34 cellular contexts compared by ENCODE assay signal in genomic region chrX:95950679-95951078, GRCh38.
"Had no signal": no experiment of that assay in that cellular context is flagged by ENCODE, and none has a peak within 500 bp of the region (broad histone marks: within the 10 kb centered on the region; RNA-seq: fewer than 3 reads in every experiment).

No MANE protein-coding gene starts in this region.

- H3K4me2 ChIP-seq: PC-9 had no signal

- H2AFZ ChIP-seq: PC-9 had no signal

- FAIRE-seq: RCC 7860 had no signal

- H3K9me3 ChIP-seq: MG63 had no signal

- H3K4me3 ChIP-seq: MG63, PC-9 had no signal

- H3K36me3 ChIP-seq: brain microvascular endothelial cell, MG63 had no signal

- H3K27ac ChIP-seq: brain microvascular endothelial cell, PC-9, VCaP had no signal

- ATAC-seq: activated CD8-positive, alpha-beta memory T cell treated with anti-CD3 and anti-CD28 coated beads, Interleukin-2, amount 10 ng/mL, durations not matched to agents 7 days and 5 days; activated naive CD8-positive, alpha-beta T cell treated with anti-CD3 and anti-CD28 coated beads, Interleukin-2, amount 50 U/mL, for 24 hours had no signal

- DNase-seq: activated B cell treated with CpG ODN at 0.5 μM for 24 hours; activated CD4-positive, alpha-beta memory T cell treated with anti-CD3 and anti-CD28 coated beads for 36 hours; activated CD4-positive, alpha-beta T cell treated with anti-CD3 and anti-CD28 coated beads for 4 hours; activated CD4-positive, alpha-beta T cell treated with anti-CD3 and anti-CD28 coated beads, Interleukin-2, amount 50 U/mL, for 1 hour; activated CD4-positive, CD25-positive, alpha-beta regulatory T cell treated with anti-CD3 and anti-CD28 coated beads, Interleukin-2, amount 50 U/mL, for 72 hours; activated CD8-positive, alpha-beta memory T cell treated with anti-CD3 and anti-CD28 coated beads for 24 hours; activated CD8-positive, alpha-beta memory T cell treated with anti-CD3 and anti-CD28 coated beads, Interleukin-2, amount 10 ng/mL, durations not matched to agents 7 days and 5 days; activated CD8-positive, alpha-beta memory T cell treated with anti-CD3 and anti-CD28 coated beads, Interleukin-2, amount 50 U/mL, for 48 hours; activated effector memory CD4-positive, alpha-beta T cell treated with Interleukin-2 at 50 U/mL for 16 hours; activated naive CD4-positive, alpha-beta T cell treated with anti-CD3 and anti-CD28 coated beads, Interleukin-2, amount 10 ng/mL, durations not matched to agents 7 days and 5 days; activated naive CD8-positive, alpha-beta T cell treated with anti-CD3 and anti-CD28 coated beads, Interleukin-2, amount 50 U/mL, for 24 hours; activated T-cell treated with anti-CD3 and anti-CD28 coated beads, Interleukin-2, amount 50 U/mL, for 48 hours; anterior cingulate cortex; brain microvascular endothelial cell; central memory CD4-positive, alpha-beta T cell; Kasumi-1; MG63; MV-4-11; NCI-H1092; NCI-H1436 treated with DMSO at 0.1 percent for 48 hours; NCI-H1694 treated with DMSO at 0.1 percent for 48 hours; NCI-H2029; NCI-H446; NCI-H510A treated with DMSO at 0.1 percent for 48 hours; NCI-H526 treated with DMSO at 0.1 percent for 48 hours; NK-92 treated with Interleukin-12 subunit alpha and Interleukin-12 subunit beta, amount 100 ng/mL, for 24 hours; PC-9; Right ventricle myocardium superior; SW 1271; T-helper 1 cell; T-helper 2 cell; T-helper 9 cell had no signal

- H3K27me3 ChIP-seq: brain microvascular endothelial cell, MG63 had no signal
